Comparison of ENCODE assay signal across 1 cellular context in genomic region chr13:77699059-77699680, GRCh38.
TF ChIP-seq lines count a peak whose summit lies in the region.

No MANE protein-coding gene starts in this region.

TF ChIP-seq in K562, 482 proteins besides CTCF, POLR2A, EP300 and RAD21 (continued from another document):
- TF ChIP-seq, protein P1, sequence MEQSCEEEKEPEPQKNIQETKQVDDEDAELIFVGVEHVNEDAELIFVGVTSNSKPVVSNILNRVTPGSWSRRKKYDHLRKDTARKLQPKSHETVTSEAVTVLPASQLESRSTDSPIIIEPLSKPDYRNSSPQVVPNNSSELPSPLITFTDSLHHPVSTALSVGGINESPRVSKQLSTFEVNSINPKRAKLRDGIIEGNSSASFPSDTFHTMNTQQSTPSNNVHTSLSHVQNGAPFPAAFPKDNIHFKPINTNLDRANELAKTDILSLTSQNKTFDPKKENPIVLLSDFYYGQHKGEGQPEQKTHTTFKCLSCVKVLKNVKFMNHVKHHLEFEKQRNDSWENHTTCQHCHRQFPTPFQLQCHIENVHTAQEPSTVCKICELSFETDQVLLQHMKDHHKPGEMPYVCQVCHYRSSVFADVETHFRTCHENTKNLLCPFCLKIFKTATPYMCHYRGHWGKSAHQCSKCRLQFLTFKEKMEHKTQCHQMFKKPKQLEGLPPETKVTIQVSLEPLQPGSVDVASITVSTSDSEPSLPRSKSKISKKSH (CRISPR knock-in tag; IDR thresholded peaks at IDR 0.05): no peak
- TF ChIP-seq, protein P2, sequence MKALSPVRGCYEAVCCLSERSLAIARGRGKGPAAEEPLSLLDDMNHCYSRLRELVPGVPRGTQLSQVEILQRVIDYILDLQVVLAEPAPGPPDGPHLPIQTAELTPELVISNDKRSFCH (CRISPR knock-in tag; IDR thresholded peaks at IDR 0.05): no peak
- TF ChIP-seq, protein P2 (tag; IDR thresholded peaks at IDR 0.05): no peak
- no peak for TF ChIP-seq PHB2 (IDR thresholded peaks at IDR 0.05; ENCODE audit: low read depth)
- no peak for TF ChIP-seq NCOA2 (IDR thresholded peaks at IDR 0.05; ENCODE audit: partially characterized antibody in 2 of 2)
- TF ChIP-seq GATAD2A (IDR thresholded peaks at IDR 0.05): no peak
- no peak for TF ChIP-seq ZNF668 (CRISPR knock-in tag; IDR thresholded peaks at IDR 0.05)
- TF ChIP-seq, protein P3, sequence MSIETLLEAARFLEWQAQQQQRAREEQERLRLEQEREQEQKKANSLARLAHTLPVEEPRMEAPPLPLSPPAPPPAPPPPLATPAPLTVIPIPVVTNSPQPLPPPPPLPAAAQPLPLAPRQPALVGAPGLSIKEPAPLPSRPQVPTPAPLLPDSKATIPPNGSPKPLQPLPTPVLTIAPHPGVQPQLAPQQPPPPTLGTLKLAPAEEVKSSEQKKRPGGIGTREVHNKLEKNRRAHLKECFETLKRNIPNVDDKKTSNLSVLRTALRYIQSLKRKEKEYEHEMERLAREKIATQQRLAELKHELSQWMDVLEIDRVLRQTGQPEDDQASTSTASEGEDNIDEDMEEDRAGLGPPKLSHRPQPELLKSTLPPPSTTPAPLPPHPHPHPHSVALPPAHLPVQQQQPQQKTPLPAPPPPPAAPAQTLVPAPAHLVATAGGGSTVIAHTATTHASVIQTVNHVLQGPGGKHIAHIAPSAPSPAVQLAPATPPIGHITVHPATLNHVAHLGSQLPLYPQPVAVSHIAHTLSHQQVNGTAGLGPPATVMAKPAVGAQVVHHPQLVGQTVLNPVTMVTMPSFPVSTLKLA (conservative IDR thresholded peaks at IDR 0.05): no peak
- TF ChIP-seq EZH2 (IDR thresholded peaks at IDR 0.05; ENCODE audit: borderline replicate concordance, low read depth, low read length): no peak
